ENCODE assay signal across 35 cellular contexts in the genomic region with DNA sequence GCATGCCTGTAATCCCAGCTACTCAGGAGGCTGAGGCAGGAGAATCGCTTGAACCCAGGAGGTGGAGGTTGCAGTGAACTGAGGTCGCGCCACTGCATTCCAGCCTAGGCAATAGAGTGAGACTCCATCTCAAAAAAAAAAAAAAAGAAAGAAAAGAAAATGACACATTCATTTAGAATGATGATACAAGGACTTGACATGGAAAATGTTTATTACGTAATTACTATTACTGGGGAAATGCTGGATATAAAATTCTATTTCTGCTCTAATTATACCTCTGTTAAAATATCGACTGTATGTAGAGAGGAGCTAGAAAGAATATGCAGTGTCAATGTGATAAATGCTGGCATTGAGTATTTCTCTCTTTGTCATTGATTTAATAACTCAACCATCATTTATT. TPM values are rescaled to one million over a fixed set of nuclear protein-coding genes. Genes with fewer than 3 reads are reported as not detected.
DNase-seq lines count a peak whose midpoint lies in the region; ATAC-seq, FAIRE-seq and TF ChIP-seq lines count a peak whose summit lies in the region.
"Had no signal": no experiment of that assay in that cellular context is flagged by ENCODE, and none has a peak within 500 bp of the region (broad histone marks: within the 10 kb centered on the region; RNA-seq: fewer than 3 reads in every experiment).

No MANE protein-coding gene starts in this region.

- H3K4me1 ChIP-seq in Panc1 (ENCODE audit: control insufficient read depth, insufficient read depth, low read length), result peaks cover 48% of the 10 kb centered on the region
- H3K4me1 ChIP-seq in K562 (replicated peaks in 1 of 2; ENCODE audit: control insufficient read depth in 2 of 2, insufficient read depth in 2 of 2, low read length in 2 of 2), result peaks cover 0 to 3% of the 10 kb centered on the region in 2 experiments; a peak in 2 of 5 replicates
- no peaks in the 10 kb centered on the region for H3K4me1 ChIP-seq in Caco-2
- H3K4me1 ChIP-seq in left lung, result no peaks in the 10 kb centered on the region
- H3K4me1 ChIP-seq: A549, BE2C had no signal

- no peak overlapping the region for H3K4me2 ChIP-seq in K562 (ENCODE audit: insufficient read depth, low read length)
- H3K4me2 ChIP-seq: A549 had no signal

- no peaks in the 10 kb centered on the region for H3K36me3 Mint-ChIP-seq in Caco-2 (ENCODE audit: insufficient read depth, unreplicated experiment)
- H3K36me3 Mint-ChIP-seq: CD14-positive monocyte; CD4-positive, alpha-beta memory T cell; CD4-positive, CD25-positive, alpha-beta regulatory T cell; CD8-positive, alpha-beta memory T cell; CD8-positive, alpha-beta T cell had no signal

- TF ChIP-seq CTCF in Panc1 (IDR thresholded peaks at IDR 0.05) (no peak), K562 (IDR thresholded peaks at IDR 0.05 in 2 of 3, conservative IDR thresholded peaks at IDR 0.05 in 1 of 3; ENCODE audit: insufficient read depth in 2 of 3, low read depth in 1 of 3, low read length in 3 of 3) (no peak), Caco-2 (IDR thresholded peaks at IDR 0.05; ENCODE audit: insufficient read depth in 1 of 2, low read depth in 1 of 2, low read length in 1 of 2, severe bottlenecking in 1 of 2, unreplicated experiment in 1 of 2) (no peak), left lung (IDR thresholded peaks at IDR 0.05) (no peak)

- TF ChIP-seq EP300 in K562 (IDR thresholded peaks at IDR 0.05; ENCODE audit: low read length), result no peak

- TF ChIP-seq POLR2A in K562 (conservative IDR thresholded peaks at IDR 0.05), result no peak

- H3K9ac ChIP-seq in K562 (ENCODE audit: insufficient read depth in 1 of 2, low read depth in 2 of 2, low read length in 2 of 2), result no peak overlapping the region
- H3K9ac ChIP-seq: BLaER1; BLaER1 treated with 17β-estradiol and CSF1 and Interleukin-3, amounts not matched to agents 10 nM and 100 nM had no signal

- CTCF ChIA-PET in Panc1 (lab: Charles Lee) (interaction anchor here (0.7 to 0.8 kb wide), 2 partner anchors 24 to 69 kb away, joined by 4 read pairs; no protein-coding TSS in a partner anchor), K562 (lab: Yijun Ruan, JAX; ENCODE audit: low intra/inter-chr PET ratio) (no interaction called here), Caco-2 (lab: Charles Lee) (no interaction called here)

- H3K36me3 ChIP-seq in Panc1 (ENCODE audit: control insufficient read depth, insufficient read depth, low read length), result no peaks in the 10 kb centered on the region
- H3K36me3 ChIP-seq in K562 (ENCODE audit: control insufficient read depth, insufficient read depth, low read length), result no peaks in the 10 kb centered on the region
- no peaks in the 10 kb centered on the region for H3K36me3 ChIP-seq in Caco-2 (ENCODE audit: control insufficient read depth, insufficient read depth, low read length)
- no peaks in the 10 kb centered on the region for H3K36me3 ChIP-seq in left lung
- H3K36me3 ChIP-seq: BE2C; BLaER1; BLaER1 treated with 17β-estradiol and CSF1 and Interleukin-3, amounts not matched to agents 10 nM and 100 nM had no signal

- H3K4me3 ChIP-seq in Panc1 (ENCODE audit: low read depth in 2 of 2, low read length in 2 of 2) (no peak overlapping the region), K562 (no peak overlapping the region), Caco-2 (ENCODE audit: low read depth, low read length) (no peak overlapping the region), left lung (no peak overlapping the region)
- H3K4me3 ChIP-seq: A549; BLaER1; BLaER1 treated with 17β-estradiol and CSF1 and Interleukin-3, amounts not matched to agents 10 nM and 100 nM had no signal

- H3K9me3 Mint-ChIP-seq in Caco-2 (ENCODE audit: unreplicated experiment), result no peaks in the 10 kb centered on the region
- H3K9me3 Mint-ChIP-seq: CD4-positive, alpha-beta memory T cell; CD4-positive, alpha-beta T cell; CD8-positive, alpha-beta memory T cell; CD8-positive, alpha-beta T cell had no signal

- POLR2A ChIA-PET in Panc1 (lab: Charles Lee) (interaction anchor here (0.5 to 0.7 kb wide), 2 partner anchors 24 to 50 kb away, joined by 4 to 5 read pairs; no protein-coding TSS in a partner anchor), K562 (lab: Yijun Ruan, JAX) (interaction anchor here (0.6 to 1.8 kb wide), 4 partner anchors 8 to 159 kb away, joined by 3 to 6 read pairs (median 4); no protein-coding TSS in a partner anchor), Caco-2 (lab: Charles Lee) (no interaction called here)

- no peak overlapping the region for H2AFZ ChIP-seq in K562 (ENCODE audit: low read depth, low read length)

- H3K9me1 ChIP-seq in K562 (ENCODE audit: control insufficient read depth, insufficient read depth, low read length), result no peaks in the 10 kb centered on the region

- H3K27ac ChIP-seq in Panc1 (ENCODE audit: low read length) (peak overlapping the region; percentile 90), K562 (ENCODE audit: extremely low read depth, low read depth, low read length) (no peak overlapping the region), left lung (no peak overlapping the region)
- H3K27ac ChIP-seq: 22Rv1; A549; BLaER1; BLaER1 treated with 17β-estradiol and CSF1 and Interleukin-3, amounts not matched to agents 10 nM and 100 nM; C4-2B had no signal

- no TSS peak for BruUV-seq in Panc1 (replicated peaks; lab: Mats Ljungman, UMichigan)
- no TSS peak for BruUV-seq in K562 (replicated peaks; lab: Mats Ljungman, UMichigan)
- BruUV-seq in Caco-2 (replicated peaks; lab: Mats Ljungman, UMichigan), result no TSS peak

- intact Hi-C loops in Panc1 (cut with micrococcal nuclease; ENCODE audit: unreplicated experiment) (no loop called here), K562 (cut with micrococcal nuclease) (no loop called here), sciatic nerve (cut with DNase I) (no loop called here), Caco-2 (cut with micrococcal nuclease; ENCODE audit: unreplicated experiment) (no loop called here), left lung (cut with DNase I) (no loop called here)

- no peaks in the 10 kb centered on the region for H3K79me2 ChIP-seq in K562 (ENCODE audit: control insufficient read depth, insufficient read depth, low read length)

- H3K27ac Mint-ChIP-seq in Caco-2 (ENCODE audit: unreplicated experiment), result no peak overlapping the region
- H3K27ac Mint-ChIP-seq: B cell; CD14-positive monocyte; CD4-positive, alpha-beta memory T cell; CD4-positive, alpha-beta T cell; CD4-positive, CD25-positive, alpha-beta regulatory T cell; CD8-positive, alpha-beta memory T cell; CD8-positive, alpha-beta T cell had no signal

- whole genome bisulfite sequencing in K562 (ENCODE audit: insufficient coverage, low coverage, missing lambda C conversion rate), result 25% methylated on average over 3 of the region's 5 CpGs

- DNase-seq in activated effector memory CD4-positive, alpha-beta T cell treated with anti-CD3 and anti-CD28 coated beads, Interleukin-2, amount 50 U/mL, for 16 hours, result peak; percentile 10
- no peak for DNase-seq in activated effector memory CD4-positive, alpha-beta T cell treated with Interleukin-2 at 50 U/mL for 16 hours
- DNase-seq in Panc1 (ENCODE audit: low read depth, low spot score) (no peak), K562 (ENCODE audit: extremely low read depth in 1 of 4, low spot score in 3 of 4) (no peak), sciatic nerve (ENCODE audit: low spot score) (peak; percentile 4), Caco-2 (no peak), left lung (no peak), activated T-cell treated with anti-CD3 and anti-CD28 coated beads for 4 hours (no peak)
- DNase-seq: 8988T; ACHN; AML-193; BE2C; C1 segment of cervical spinal cord; Calu3; CD4-positive, alpha-beta memory T cell; CD4-positive, alpha-beta T cell; CD4-positive, CD25-positive, alpha-beta regulatory T cell; CD8-positive, alpha-beta memory T cell; CD8-positive, alpha-beta T cell; DMS 273 treated with DMSO at 0.1 percent for 48 hours; DMS153; DMS53; DMS79; DMS79 treated with DMSO at 0.1 percent for 48 hours; DND-41; EL had no signal

- in situ Hi-C loops in Panc1 (cut with HindIII; ENCODE audit: low pct_unique_long_range_greater_than_20kb, low sequenced_read_pairs), result no loop called here
- in situ Hi-C loops in K562 (cut with MboI), result no loop called here

- no peaks in the 10 kb centered on the region for H3K4me1 Mint-ChIP-seq in Caco-2 (ENCODE audit: low read depth, unreplicated experiment)
- H3K4me1 Mint-ChIP-seq: B cell; CD4-positive, alpha-beta memory T cell; CD4-positive, CD25-positive, alpha-beta regulatory T cell; CD8-positive, alpha-beta memory T cell had no signal

- no peaks in the 10 kb centered on the region for H3K9me3 ChIP-seq in Panc1 (ENCODE audit: control insufficient read depth, insufficient read depth, low read depth, low read length)
- no peaks in the 10 kb centered on the region for H3K9me3 ChIP-seq in K562 (replicated peaks; ENCODE audit: control insufficient read depth, insufficient read depth, low read depth, low read length)
- H3K9me3 ChIP-seq in Caco-2, result no peaks in the 10 kb centered on the region
- H3K9me3 ChIP-seq in left lung, result no peaks in the 10 kb centered on the region
- H3K9me3 ChIP-seq: A549; BE2C; BLaER1; BLaER1 treated with 17β-estradiol and CSF1 and Interleukin-3, amounts not matched to agents 10 nM and 100 nM had no signal

- H3K27me3 Mint-ChIP-seq in Caco-2 (ENCODE audit: insufficient read depth, unreplicated experiment), result no peaks in the 10 kb centered on the region
- H3K27me3 Mint-ChIP-seq: CD4-positive, alpha-beta T cell; CD4-positive, CD25-positive, alpha-beta regulatory T cell had no signal

- no peak overlapping the region for H3K4me3 Mint-ChIP-seq in Caco-2 (ENCODE audit: unreplicated experiment)
- H3K4me3 Mint-ChIP-seq: B cell; CD14-positive monocyte; CD4-positive, alpha-beta memory T cell; CD4-positive, alpha-beta T cell; CD4-positive, CD25-positive, alpha-beta regulatory T cell; CD8-positive, alpha-beta memory T cell; CD8-positive, alpha-beta T cell had no signal

- ATAC-seq in Panc1 (no peak), K562 (no peak), sciatic nerve (no peak), left lung (no peak)
- ATAC-seq: A549; CD8-positive, alpha-beta T cell had no signal

- H3K27me3 ChIP-seq in Panc1 (ENCODE audit: control insufficient read depth, insufficient read depth, low read length) (no peaks in the 10 kb centered on the region), K562 (ENCODE audit: control insufficient read depth in 2 of 2, insufficient read depth in 2 of 2, low read length in 2 of 2) (peaks cover 5 to 9% of the 10 kb centered on the region in 2 experiments; a peak in 4 of 5 replicates), Caco-2 (replicated peaks; ENCODE audit: control insufficient read depth, insufficient read depth, low read length) (no peaks in the 10 kb centered on the region), left lung (no peaks in the 10 kb centered on the region)
- H3K27me3 ChIP-seq: BE2C; BLaER1; BLaER1 treated with 17β-estradiol and CSF1 and Interleukin-3, amounts not matched to agents 10 nM and 100 nM had no signal

- no peak for FAIRE-seq in K562 (lab: Jason Lieb, UNC)
- FAIRE-seq: A204.1, A549, D721Med had no signal

- TF ChIP-seq RAD21 in K562 (CRISPR knock-in tag; conservative IDR thresholded peaks at IDR 0.05 in 1 of 2, IDR thresholded peaks at IDR 0.05 in 1 of 2), result no peak

- no peaks in the 10 kb centered on the region for H4K20me1 ChIP-seq in K562 (replicated peaks; ENCODE audit: control insufficient read depth, insufficient read depth, low read length)
- H4K20me1 ChIP-seq: BLaER1; BLaER1 treated with 17β-estradiol and CSF1 and Interleukin-3, amounts not matched to agents 10 nM and 100 nM had no signal

RNA-seq across cellular contexts. Expression of a gene that starts 54.7 kb away (rescaled TPM):
- total RNA-seq in Panc1 (2021; ENCODE audit: unreplicated experiment), result 166 TPM
- polyA plus RNA-seq in Panc1 (2012; ENCODE audit: insufficient read length), result 83.3 TPM
- 238 and 252 TPM in 2 replicates for total RNA-seq in K562 (2011; cell fraction: chromatin; rRNA removed; ENCODE audit: low replicate concordance)
- 123 and 132 TPM in 2 replicates for total RNA-seq in K562 (2011; cell fraction: nucleolus; rRNA removed)
- total RNA-seq in K562 (2011; cell fraction: nucleoplasm; rRNA removed), result 153 and 182 TPM in 2 replicates
- total RNA-seq in K562 (2014; rRNA removed), result 87.7 and 103 TPM in 2 replicates
- 93.9 and 99.0 TPM in 2 replicates for total RNA-seq in K562 (2014; rRNA removed; fragmentation: Illumina TruSeq; extraction: Trizol)
- total RNA-seq in K562 (2015; rRNA removed; fragmentation: Illumina TruSeq; extraction: Trizol), result 101 and 103 TPM in 2 replicates
- 106 and 113 TPM in 2 replicates for total RNA-seq in K562 (2021)
- polyA plus RNA-seq in K562 (2011; rRNA removed), result 44.0 and 44.4 TPM in 2 replicates
- polyA plus RNA-seq in K562 (2011; cell fraction: cytosol; rRNA removed), result 23.4 and 35.2 TPM in 2 replicates
- polyA plus RNA-seq in K562 (2011; cell fraction: nucleus; rRNA removed), result 165 and 227 TPM in 2 replicates
- polyA plus RNA-seq in K562 (2012), result 58.1 and 83.7 TPM in 2 replicates
- 152 and 164 TPM in 2 replicates for polyA plus RNA-seq in K562 (2014; fragmentation: Illumina TruSeq; extraction: Trizol)
- 10 to 100 TPM; 71.5 to 72.2 TPM for polyA plus RNA-seq in K562 (2014; fragmentation: Nextera tagmentation; extraction: Ambion mirVana)
- 70.6 and 88.0 TPM in 2 replicates for polyA plus RNA-seq in K562 (2014; rRNA removed)
- 90.7 and 96.2 TPM in 2 replicates for polyA minus RNA-seq in K562 (2011; rRNA and poly(A)+ RNA removed)
- 36.2 and 42.9 TPM in 2 replicates for polyA minus RNA-seq in K562 (2011; cell fraction: cytosol; rRNA and poly(A)+ RNA removed)
- 78.6 and 121 TPM in 2 replicates for polyA minus RNA-seq in K562 (2011; cell fraction: nucleus; rRNA and poly(A)+ RNA removed)
- total RNA-seq in sciatic nerve, result 23.5 TPM
- total RNA-seq in Caco-2 (2022), result 63.1 and 63.7 TPM in 2 replicates
- 10 to 100 TPM; 20.7 to 39.5 TPM for total RNA-seq in left lung

Comparison
In these comparisons a context has a peak if more than half of its experiments do, and no peak if none do; other contexts are left out.
1. DNase-seq: peak in activated effector memory CD4-positive, alpha-beta T cell treated with anti-CD3 and anti-CD28 coated beads, Interleukin-2, amount 50 U/mL, for 16 hours (single experiment) and sciatic nerve (single experiment); none in activated effector memory CD4-positive, alpha-beta T cell treated with Interleukin-2 at 50 U/mL for 16 hours (single experiment), Panc1 (single experiment), K562 (0 of 4), Caco-2 (0 of 2), left lung (0 of 2) and activated T-cell treated with anti-CD3 and anti-CD28 coated beads for 4 hours (single experiment).